In the genomic region with DNA sequence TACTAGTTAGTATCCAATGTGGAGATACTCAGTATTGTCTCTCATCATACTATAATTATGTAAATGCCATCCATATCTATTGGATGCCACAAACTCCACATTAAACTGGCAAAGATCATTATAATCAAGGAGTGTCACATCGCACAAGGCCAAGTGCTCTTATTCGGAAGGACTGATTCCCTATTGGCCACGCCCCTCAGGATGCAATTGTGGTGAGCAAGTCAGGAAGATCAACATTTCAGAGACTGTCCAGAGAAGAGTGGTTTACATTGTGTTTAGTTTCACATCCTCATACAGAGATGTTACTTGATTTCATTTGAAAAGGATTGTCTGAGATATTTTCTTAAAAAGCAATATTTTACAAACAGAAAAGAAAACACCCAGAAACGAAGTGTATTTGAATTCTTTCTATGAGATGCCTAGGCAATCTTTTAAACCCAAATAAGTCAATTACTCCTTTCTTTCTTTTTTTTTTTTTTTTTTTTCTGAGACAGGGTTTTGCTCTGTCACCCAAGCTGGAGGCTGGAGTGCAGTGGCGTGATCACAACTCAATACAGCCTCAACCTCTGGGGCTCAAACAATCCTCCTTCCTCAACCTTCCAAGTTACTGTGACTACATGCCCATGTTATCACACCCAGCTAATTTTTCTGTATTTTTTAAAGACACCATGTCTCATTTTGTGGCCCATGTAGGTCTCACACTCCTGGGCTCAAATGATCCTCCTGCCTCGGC, we compare ENCODE assay signal across 9 cellular contexts.
A peak's percentile ranks its signal among the peaks of the same experiment; 100 is the strongest.
DNase-seq lines count a peak whose midpoint lies in the region; ATAC-seq lines count a peak whose summit lies in the region.
"Had no signal": no experiment of that assay in that cellular context is flagged by ENCODE, and none has a peak within 500 bp of the region (broad histone marks: within the 10 kb centered on the region; RNA-seq: fewer than 3 reads in every experiment).

No MANE protein-coding gene starts in this region.

- WGBS in trophoblast cell (ENCODE audit: extremely low coverage, insufficient coverage, insufficient read length), result no CpG with 5 or more reads among the region's 6 CpGs

- peaks cover 0 to 2% of the 10 kb centered on the region in 2 experiments for H3K4me1 ChIP-seq in trophoblast cell (ENCODE audit: control insufficient read depth in 1 of 2, insufficient read depth in 2 of 2, low read length in 2 of 2)

- no peak overlapping the region for H3K4ac ChIP-seq in trophoblast cell (ENCODE audit: low read depth, low read length)

- no peak overlapping the region for H3K27ac ChIP-seq in trophoblast cell (ENCODE audit: low read depth, low read length)

- H2AFZ ChIP-seq in trophoblast cell (ENCODE audit: insufficient read depth, low read length, poor library complexity), result no peak overlapping the region

- no peak overlapping the region for H2BK120ac ChIP-seq in trophoblast cell (ENCODE audit: insufficient read depth, low read length, poor library complexity)

- H4K12ac ChIP-seq in trophoblast cell (ENCODE audit: low read depth, low read length), result no peak overlapping the region

- no peaks in the 10 kb centered on the region for H3K79me1 ChIP-seq in trophoblast cell (ENCODE audit: low read length)

- ATAC-seq in GM21737 (IDR thresholded peaks at IDR 0.05; ENCODE audit: unreplicated experiment), result peak; percentile 83

- no peak overlapping the region for H2AK5ac ChIP-seq in trophoblast cell (ENCODE audit: low read length)

- no peaks in the 10 kb centered on the region for H3K36me3 ChIP-seq in trophoblast cell (ENCODE audit: control insufficient read depth in 1 of 2, insufficient read depth in 2 of 2, low read length in 2 of 2)

- H3K79me2 ChIP-seq in trophoblast cell (ENCODE audit: control insufficient read depth, insufficient read depth, low read length, poor library complexity), result no peaks in the 10 kb centered on the region

- no peak overlapping the region for H3K18ac ChIP-seq in trophoblast cell (ENCODE audit: low read length)

- no peaks in the 10 kb centered on the region for H3K27me3 ChIP-seq in trophoblast cell (ENCODE audit: insufficient read depth, low read length)

- no peak overlapping the region for H3K14ac ChIP-seq in trophoblast cell (ENCODE audit: low read length)

- no peak overlapping the region for H4K8ac ChIP-seq in trophoblast cell (ENCODE audit: low read depth, low read length)

- DNase-seq in ELR (ENCODE audit: low read depth) (peak; percentile 54), NAMALWA (ENCODE audit: low spot score) (peak; percentile 11), glomerular visceral epithelial cell (ENCODE audit: extremely low spot score) (peak; percentile 49), trophoblast cell (no peak), HT-29 (ENCODE audit: low spot score) (no peak), SHP77 treated with DMSO at 0.1 percent for 48 hours (lab: John Stamatoyannopoulos, UW) (no peak)
- DNase-seq in stimulated activated CD4-positive, alpha-beta T cell treated with anti-CD3 and anti-CD28 coated beads, Interleukin-4, amount 100 ng/mL, for 24 hours, result no peak
- DNase-seq: NCI-H1436 had no signal

- H2BK12ac ChIP-seq in trophoblast cell (ENCODE audit: low read length), result no peak overlapping the region

- no peak overlapping the region for H3K4me3 ChIP-seq in trophoblast cell (ENCODE audit: low read depth, low read length)

- H4K91ac ChIP-seq in trophoblast cell (ENCODE audit: low read depth, low read length), result no peak overlapping the region

- H3K9me3 ChIP-seq in trophoblast cell (ENCODE audit: insufficient read depth, low read depth, low read length), result no peaks in the 10 kb centered on the region

- no peak overlapping the region for H3K23ac ChIP-seq in trophoblast cell (ENCODE audit: low read length)

- H3K9ac ChIP-seq in trophoblast cell (ENCODE audit: low read length), result no peak overlapping the region

- H3K4me2 ChIP-seq in trophoblast cell (ENCODE audit: low read length), result no peak overlapping the region

- H2BK5ac ChIP-seq in trophoblast cell (ENCODE audit: low read depth, low read length, poor library complexity), result no peak overlapping the region

Comparison
In these comparisons a context has a peak if more than half of its experiments do, and no peak if none do; other contexts are left out.
1. DNase-seq: peak in ELR (single experiment), NAMALWA (single experiment) and glomerular visceral epithelial cell (single experiment); none in trophoblast cell (0 of 2), HT-29 (single experiment), SHP77 treated with DMSO at 0.1 percent for 48 hours (single experiment) and stimulated activated CD4-positive, alpha-beta T cell treated with anti-CD3 and anti-CD28 coated beads, Interleukin-4, amount 100 ng/mL, for 24 hours (single experiment).